Comparison of ENCODE assay signal across 8 cellular contexts in genomic region chr5:14035859-14036440, GRCh38.
DNase-seq lines count a peak whose midpoint lies in the region; ATAC-seq and TF ChIP-seq lines count a peak whose summit lies in the region.

No MANE protein-coding gene starts in this region.

- H3K4me3 ChIP-seq in astrocyte of the cerebellum (ENCODE audit: low read depth, low read length) (no peak overlapping the region), iPS-18c (ENCODE audit: insufficient read depth, low read depth, low read length) (peak overlapping the region; percentile 5; the same call in 1 of the 2 replicates)

- H3K4me1 Mint-ChIP-seq in stimulated activated naive B cell treated with anti-CD40 and anti-IgM and Interleukin-4, amounts not matched to agents 10 μg/mL and 1 μg/mL and 100 μg/mL, for 72 hours: peaks cover 0 to 3% of the 10 kb centered on the region in 2 donors

- peak; percentile 34 to 59 for ATAC-seq in stimulated activated naive B cell treated with anti-CD40 and anti-IgM and Interleukin-4, amounts not matched to agents 10 μg/mL and 1 μg/mL and 100 μg/mL, for 72 hours (replicated peaks)
- no peak for ATAC-seq in HG03342 (IDR thresholded peaks at IDR 0.05; ENCODE audit: unreplicated experiment)
- no peak for ATAC-seq in GM18498 (IDR thresholded peaks at IDR 0.05; ENCODE audit: unreplicated experiment)

- no peaks in the 10 kb centered on the region for H3K36me3 Mint-ChIP-seq in stimulated activated naive B cell treated with anti-CD40 and anti-IgM and Interleukin-4, amounts not matched to agents 10 μg/mL and 1 μg/mL and 100 μg/mL, for 72 hours

- H3K27me3 Mint-ChIP-seq in stimulated activated naive B cell treated with anti-CD40 and anti-IgM and Interleukin-4, amounts not matched to agents 10 μg/mL and 1 μg/mL and 100 μg/mL, for 72 hours: peaks cover 28% of the 10 kb centered on the region in 2 donors

- no peaks in the 10 kb centered on the region for H3K9me3 ChIP-seq in iPS-18c (ENCODE audit: control insufficient read depth, insufficient read depth, low read length)

- DNase-seq in GDM1 (lab: John Stamatoyannopoulos, UW) (peak; percentile 5), LHCN-M2 (ENCODE audit: low read depth) (peak; percentile 99), astrocyte of the cerebellum (ENCODE audit: low read depth) (peak; percentile 97)
- DNase-seq in stimulated activated naive B cell treated with anti-CD40 and anti-IgM and Interleukin-4, amounts not matched to agents 10 μg/mL and 1 μg/mL and 100 μg/mL, for 72 hours: no peak
- no peak for DNase-seq in activated naive CD4-positive, alpha-beta T cell treated with Interleukin-2 at 50 U/mL for 16 hours

- no peak overlapping the region for H3K4me3 Mint-ChIP-seq in stimulated activated naive B cell treated with anti-CD40 and anti-IgM and Interleukin-4, amounts not matched to agents 10 μg/mL and 1 μg/mL and 100 μg/mL, for 72 hours

- no peak for TF ChIP-seq CTCF in astrocyte of the cerebellum (IDR thresholded peaks at IDR 0.05; ENCODE audit: low read depth, low read length, missing control alignments)

- no peak overlapping the region for H3K27ac Mint-ChIP-seq in stimulated activated naive B cell treated with anti-CD40 and anti-IgM and Interleukin-4, amounts not matched to agents 10 μg/mL and 1 μg/mL and 100 μg/mL, for 72 hours

- no peaks in the 10 kb centered on the region for H3K9me3 Mint-ChIP-seq in stimulated activated naive B cell treated with anti-CD40 and anti-IgM and Interleukin-4, amounts not matched to agents 10 μg/mL and 1 μg/mL and 100 μg/mL, for 72 hours

- in situ Hi-C loops in astrocyte of the cerebellum (cut with HindIII; ENCODE audit: low sequenced_read_pairs): no loop called here

Comparison
In these comparisons a context has a peak if more than half of its experiments do, and no peak if none do; other contexts are left out.
1. DNase-seq: peak in GDM1 (single experiment), LHCN-M2 (single experiment) and astrocyte of the cerebellum (single experiment); none in stimulated activated naive B cell treated with anti-CD40 and anti-IgM and Interleukin-4, amounts not matched to agents 10 μg/mL and 1 μg/mL and 100 μg/mL, for 72 hours (single experiment) and activated naive CD4-positive, alpha-beta T cell treated with Interleukin-2 at 50 U/mL for 16 hours (single experiment).
2. ATAC-seq: peak in stimulated activated naive B cell treated with anti-CD40 and anti-IgM and Interleukin-4, amounts not matched to agents 10 μg/mL and 1 μg/mL and 100 μg/mL, for 72 hours (2 of 2); none in HG03342 (single experiment) and GM18498 (single experiment).